ENCODE assay signal across 14 cellular contexts in the genomic region with DNA sequence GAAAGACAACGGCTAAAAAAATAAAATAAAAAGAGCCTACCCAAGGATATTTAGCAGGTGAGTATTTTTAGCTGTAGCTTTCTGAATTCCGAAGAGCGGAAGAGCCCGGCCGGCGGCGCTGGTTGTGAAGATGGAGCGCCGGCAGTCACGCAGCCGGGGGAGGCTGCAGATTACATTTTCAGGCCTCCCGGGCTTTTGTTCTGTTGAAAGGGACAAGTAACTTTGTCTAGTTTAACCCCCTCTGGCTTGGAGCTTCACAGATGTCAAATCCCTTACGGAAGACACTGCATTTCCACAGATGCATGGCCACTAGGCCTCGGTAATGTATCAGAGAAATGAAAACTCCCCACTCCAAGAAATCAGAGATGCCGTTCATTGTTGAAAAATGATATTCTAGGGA.
DNase-seq lines count a peak whose midpoint lies in the region; ATAC-seq and TF ChIP-seq lines count a peak whose summit lies in the region.
"Had no signal": no experiment of that assay in that cellular context is flagged by ENCODE, and none has a peak within 500 bp of the region (broad histone marks: within the 10 kb centered on the region; RNA-seq: fewer than 3 reads in every experiment).

No MANE protein-coding gene starts in this region.

- TF ChIP-seq CTCF in GM23338 (conservative IDR thresholded peaks at IDR 0.05; ENCODE audit: low read depth in 2 of 2) (no peak), esophagus muscularis mucosa (IDR thresholded peaks at IDR 0.05) (no peak), neural progenitor cell (IDR thresholded peaks at IDR 0.05) (no peak), Calu3 (IDR thresholded peaks at IDR 0.05; ENCODE audit: unreplicated experiment) (no peak)

- H3K27me3 ChIP-seq in GM23338 (ENCODE audit: insufficient read depth) (no peaks in the 10 kb centered on the region), esophagus muscularis mucosa (no peaks in the 10 kb centered on the region), neural progenitor cell (no peaks in the 10 kb centered on the region)

- H3F3A ChIP-seq in GM23338 (replicated peaks; ENCODE audit: low read depth) (no peaks in the 10 kb centered on the region), neural progenitor cell (ENCODE audit: low read depth) (peaks cover 8% of the 10 kb centered on the region)

- H3K4me1 ChIP-seq in GM23338 (ENCODE audit: insufficient read depth) (0 out of 2 replicates have a peak, but pooled peaks cover 7% of the 10 kb centered on the region), esophagus muscularis mucosa (no peaks in the 10 kb centered on the region), neural progenitor cell (peaks cover 24% of the 10 kb centered on the region)

- H3K4me3 Mint-ChIP-seq in GM23338 (no peak overlapping the region), neural progenitor cell (no peak overlapping the region), Calu3 (ENCODE audit: low read depth, unreplicated experiment) (no peak overlapping the region)
- no peak overlapping the region for H3K4me3 Mint-ChIP-seq in activated naive CD4-positive, alpha-beta T cell treated with anti-CD3 and anti-CD28 coated beads, Interleukin-2, amount 10 ng/mL, durations not matched to agents 7 days and 5 days
- H3K4me3 Mint-ChIP-seq: CD4-positive, alpha-beta memory T cell; H9 had no signal

- H3K79me2 ChIP-seq in GM23338 (replicated peaks; ENCODE audit: insufficient read depth), result no peaks in the 10 kb centered on the region
- no peaks in the 10 kb centered on the region for H3K79me2 ChIP-seq in neural progenitor cell (ENCODE audit: low read depth)

- no peak for ATAC-seq in GM23338
- ATAC-seq: HCT116 had no signal

- H3K4me2 ChIP-seq in GM23338 (no peak overlapping the region), neural progenitor cell (peak overlapping the region; percentile 52)

- TF ChIP-seq POLR2A in esophagus muscularis mucosa (IDR thresholded peaks at IDR 0.05; ENCODE audit: low read depth), result no peak

- no peaks in the 10 kb centered on the region for H3K9me3 Mint-ChIP-seq in GM23338
- peaks cover 6% of the 10 kb centered on the region for H3K9me3 Mint-ChIP-seq in neural progenitor cell
- H3K9me3 Mint-ChIP-seq in activated naive CD4-positive, alpha-beta T cell treated with anti-CD3 and anti-CD28 coated beads, Interleukin-2, amount 10 ng/mL, durations not matched to agents 7 days and 5 days, result no peaks in the 10 kb centered on the region
- no peaks in the 10 kb centered on the region for H3K9me3 Mint-ChIP-seq in Calu3 (ENCODE audit: low read depth, unreplicated experiment)
- H3K9me3 Mint-ChIP-seq: H9 had no signal

- H2AFZ ChIP-seq in GM23338 (peak overlapping the region; percentile 59; the same call in 1 of the 2 replicates), neural progenitor cell (replicated peaks) (peak overlapping the region; percentile 76)
- H2AFZ ChIP-seq: GM23248 had no signal

- TF ChIP-seq EP300 in esophagus muscularis mucosa (IDR thresholded peaks at IDR 0.05), result no peak

- intact Hi-C loops in esophagus muscularis mucosa (cut with DNase I), result no loop called here
- intact Hi-C loops in Calu3 (cut with micrococcal nuclease; ENCODE audit: unreplicated experiment), result no loop called here

- 91% methylated on average over 15 of the region's 15 CpGs for WGBS in esophagus muscularis mucosa

- BruUV-seq in Calu3 (replicated peaks; lab: Mats Ljungman, UMichigan), result no TSS peak

- H4K20me1 ChIP-seq in GM23338 (replicated peaks; ENCODE audit: insufficient read depth) (no peaks in the 10 kb centered on the region), neural progenitor cell (ENCODE audit: low read depth) (no peaks in the 10 kb centered on the region)

- H3K4me3 ChIP-seq in GM23338, result no peak overlapping the region
- H3K4me3 ChIP-seq in esophagus muscularis mucosa, result no peak overlapping the region
- H3K4me3 ChIP-seq in neural progenitor cell, result no peak overlapping the region
- H3K4me3 ChIP-seq: GM23248 had no signal

- no peaks in the 10 kb centered on the region for H3K9me3 ChIP-seq in esophagus muscularis mucosa
- no peaks in the 10 kb centered on the region for H3K9me3 ChIP-seq in neural progenitor cell (ENCODE audit: low read depth)

- no peak overlapping the region for H3K27ac ChIP-seq in GM23338 (ENCODE audit: low read depth)
- H3K27ac ChIP-seq in esophagus muscularis mucosa (replicated peaks in 1 of 4), result no peak overlapping the region
- no peak overlapping the region for H3K27ac ChIP-seq in neural progenitor cell
- H3K27ac ChIP-seq: GM23248 had no signal

- DNase-seq in GM23338 (ENCODE audit: low spot score), result no peak
- peak; percentile 53 for DNase-seq in esophagus muscularis mucosa (ENCODE audit: extremely low spot score)
- DNase-seq in neural progenitor cell (ENCODE audit: low spot score), result peak; percentile 71
- DNase-seq in activated naive CD4-positive, alpha-beta T cell treated with anti-CD3 and anti-CD28 coated beads, Interleukin-2, amount 10 ng/mL, durations not matched to agents 7 days and 5 days, result no peak
- no peak for DNase-seq in NCI-H2227 (lab: John Stamatoyannopoulos, UW; ENCODE audit: unreplicated experiment)
- no peak for DNase-seq in Calu3
- DNase-seq: C1 segment of cervical spinal cord; CD4-positive, alpha-beta memory T cell; COR-L47; DMS153; DND-41; GM23248; H9 had no signal

- CTCF ChIA-PET in activated naive CD4-positive, alpha-beta T cell treated with anti-CD3 and anti-CD28 coated beads, Interleukin-2, amount 10 ng/mL, durations not matched to agents 7 days and 5 days (lab: Charles Lee), result no interaction called here
- CTCF ChIA-PET in Calu3 (lab: Charles Lee), result no interaction called here

- peaks cover 2% of the 10 kb centered on the region; the same call in 1 of the 2 replicates for H3K9me2 ChIP-seq in GM23338 (ENCODE audit: insufficient read depth)

- H3K4me1 Mint-ChIP-seq in GM23338, result peaks cover 22% of the 10 kb centered on the region
- H3K4me1 Mint-ChIP-seq in neural progenitor cell, result peaks cover 43% of the 10 kb centered on the region
- H3K4me1 Mint-ChIP-seq in activated naive CD4-positive, alpha-beta T cell treated with anti-CD3 and anti-CD28 coated beads, Interleukin-2, amount 10 ng/mL, durations not matched to agents 7 days and 5 days, result no peaks in the 10 kb centered on the region
- peaks cover 1% of the 10 kb centered on the region for H3K4me1 Mint-ChIP-seq in Calu3 (ENCODE audit: low read depth, unreplicated experiment)
- H3K4me1 Mint-ChIP-seq: CD4-positive, alpha-beta memory T cell had no signal

- peaks cover 18% of the 10 kb centered on the region for H3K27me3 Mint-ChIP-seq in GM23338 (ENCODE audit: insufficient read depth, low read depth, poor library complexity)
- peaks cover 13% of the 10 kb centered on the region for H3K27me3 Mint-ChIP-seq in neural progenitor cell (ENCODE audit: insufficient read depth, low read depth)
- H3K27me3 Mint-ChIP-seq in activated naive CD4-positive, alpha-beta T cell treated with anti-CD3 and anti-CD28 coated beads, Interleukin-2, amount 10 ng/mL, durations not matched to agents 7 days and 5 days, result no peaks in the 10 kb centered on the region
- H3K27me3 Mint-ChIP-seq in Calu3 (ENCODE audit: unreplicated experiment), result no peaks in the 10 kb centered on the region
- H3K27me3 Mint-ChIP-seq: CD4-positive, alpha-beta memory T cell had no signal

- no peaks in the 10 kb centered on the region for H3K36me3 ChIP-seq in GM23338 (ENCODE audit: insufficient read depth)
- no peaks in the 10 kb centered on the region for H3K36me3 ChIP-seq in esophagus muscularis mucosa
- H3K36me3 ChIP-seq in neural progenitor cell, result no peaks in the 10 kb centered on the region

- peaks cover 5% of the 10 kb centered on the region for H3K36me3 Mint-ChIP-seq in GM23338 (ENCODE audit: low read depth)
- H3K36me3 Mint-ChIP-seq in neural progenitor cell, result no peaks in the 10 kb centered on the region
- no peaks in the 10 kb centered on the region for H3K36me3 Mint-ChIP-seq in activated naive CD4-positive, alpha-beta T cell treated with anti-CD3 and anti-CD28 coated beads, Interleukin-2, amount 10 ng/mL, durations not matched to agents 7 days and 5 days
- H3K36me3 Mint-ChIP-seq in Calu3 (ENCODE audit: insufficient read depth, unreplicated experiment), result no peaks in the 10 kb centered on the region
- H3K36me3 Mint-ChIP-seq: CD4-positive, alpha-beta memory T cell had no signal

- no peak overlapping the region for H3K9ac ChIP-seq in neural progenitor cell
- H3K9ac ChIP-seq: GM23248 had no signal

- H3K27ac Mint-ChIP-seq in GM23338 (no peak overlapping the region), neural progenitor cell (peak overlapping the region; percentile 74), Calu3 (ENCODE audit: unreplicated experiment) (no peak overlapping the region)
- H3K27ac Mint-ChIP-seq in activated naive CD4-positive, alpha-beta T cell treated with anti-CD3 and anti-CD28 coated beads, Interleukin-2, amount 10 ng/mL, durations not matched to agents 7 days and 5 days, result no peak overlapping the region
- H3K27ac Mint-ChIP-seq: CD4-positive, alpha-beta memory T cell had no signal

TF ChIP-seq in GM23338, 12 proteins besides CTCF, POLR2A, EP300 and RAD21:
- TF ChIP-seq CREB1 (CRISPR knock-in tag; IDR thresholded peaks at IDR 0.05; ENCODE audit: low read depth), result no peak
TF ChIP-seq in GM23338: peak in this region for 0.

Comparison
In these comparisons a context has a peak if more than half of its experiments do, and no peak if none do; other contexts are left out.
1. DNase-seq: peak in esophagus muscularis mucosa (single experiment) and neural progenitor cell (single experiment); none in GM23338 (single experiment), activated naive CD4-positive, alpha-beta T cell treated with anti-CD3 and anti-CD28 coated beads, Interleukin-2, amount 10 ng/mL, durations not matched to agents 7 days and 5 days (single experiment), NCI-H2227 (single experiment) and Calu3 (single experiment).